14 cellular contexts compared by ENCODE assay signal in the genomic region with DNA sequence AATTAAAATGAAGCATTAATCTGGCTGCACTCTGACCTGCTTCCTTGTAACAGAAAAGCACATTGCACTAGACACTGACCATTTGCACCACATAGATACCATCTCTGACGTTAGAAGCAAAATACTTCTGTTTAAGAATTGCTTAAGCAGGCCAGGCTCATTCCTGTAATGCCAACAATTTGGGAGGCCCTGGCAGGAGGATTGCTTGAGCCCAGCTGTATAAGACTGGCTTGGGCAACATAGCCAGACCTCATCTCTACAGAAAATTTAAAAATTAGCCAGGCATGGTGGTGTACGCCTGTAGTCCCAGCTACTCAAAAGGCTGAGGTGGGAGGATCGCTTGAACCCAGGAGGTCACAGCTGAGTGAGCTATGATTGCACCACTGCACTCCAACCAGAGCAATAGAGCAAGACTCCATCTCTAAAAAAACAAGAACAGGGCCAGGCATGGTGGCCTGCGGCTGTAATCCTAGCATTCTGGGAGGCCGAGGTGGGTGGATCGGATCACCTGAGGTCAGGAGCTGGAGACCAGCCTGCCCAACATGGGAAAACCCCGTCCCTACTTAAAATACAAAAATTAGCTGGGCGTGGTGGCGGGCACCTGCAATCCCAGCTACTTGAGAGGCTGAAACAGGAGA. TPM values are rescaled to one million over a fixed set of nuclear protein-coding genes. Genes with fewer than 3 reads are reported as not detected.
A peak's percentile ranks its signal among the peaks of the same experiment; 100 is the strongest.
DNase-seq lines count a peak whose midpoint lies in the region; ATAC-seq and TF ChIP-seq lines count a peak whose summit lies in the region.
"Had no signal": no experiment of that assay in that cellular context is flagged by ENCODE, and none has a peak within 500 bp of the region (broad histone marks: within the 10 kb centered on the region; RNA-seq: fewer than 3 reads in every experiment).

No MANE protein-coding gene starts in this region.

- ATAC-seq in omental fat pad (ENCODE audit: low FRiP score) = peak; percentile 47
- no peak for ATAC-seq in GM19463 (IDR thresholded peaks at IDR 0.05; ENCODE audit: unreplicated experiment)
- ATAC-seq: activated naive CD8-positive, alpha-beta T cell treated with anti-CD3 and anti-CD28 coated beads, Interleukin-2, amount 50 U/mL, for 24 hours; left colon; Panc1 had no signal

- H4K20me1 ChIP-seq in BLaER1 = no peaks in the 10 kb centered on the region

- peak; percentile 12 to 72 for DNase-seq in NCI-H446 (lab: John Stamatoyannopoulos, UW)
- peak; percentile 77 for DNase-seq in fibroblast of the aortic adventitia (ENCODE audit: low read depth)
- no peak for DNase-seq in omental fat pad (ENCODE audit: low spot score)
- DNase-seq in activated gamma-delta T cell (lab: John Stamatoyannopoulos, UW) = no peak
- no peak for DNase-seq in dorsolateral prefrontal cortex
- DNase-seq in activated effector memory CD4-positive, alpha-beta T cell treated with Interleukin-2 at 50 U/mL for 16 hours = no peak
- DNase-seq: activated CD4-positive, alpha-beta T cell treated with anti-CD3 and anti-CD28 coated beads for 4 hours; activated naive CD8-positive, alpha-beta T cell treated with anti-CD3 and anti-CD28 coated beads, Interleukin-2, amount 50 U/mL, for 24 hours; glutamatergic neuron; left colon; MV-4-11 had no signal

- H3K36me3 ChIP-seq in BLaER1 = no peaks in the 10 kb centered on the region

- H3K4me1 ChIP-seq in BLaER1 = peaks cover 92% of the 10 kb centered on the region

- intact Hi-C loops in dorsolateral prefrontal cortex (cut with DNase I) = no loop called here

- no peaks in the 10 kb centered on the region for H3K27me3 ChIP-seq in BLaER1
- no peaks in the 10 kb centered on the region for H3K27me3 ChIP-seq in dorsolateral prefrontal cortex

- no peak overlapping the region for H3K4me3 ChIP-seq in BLaER1
- H3K4me3 ChIP-seq in fibroblast of the aortic adventitia (ENCODE audit: low read depth, low read length) = no peak overlapping the region
- no peak overlapping the region for H3K4me3 ChIP-seq in dorsolateral prefrontal cortex

- peak overlapping the region; percentile 67 for H3K4me2 ChIP-seq in BLaER1

- H3K9ac ChIP-seq in BLaER1 = no peak overlapping the region

- H3K27ac ChIP-seq in BLaER1 = no peak overlapping the region
- no peak overlapping the region for H3K27ac ChIP-seq in dorsolateral prefrontal cortex

- TF ChIP-seq CTCF in fibroblast of the aortic adventitia (IDR thresholded peaks at IDR 0.05; ENCODE audit: insufficient read depth, low read length) = no peak
- TF ChIP-seq CTCF in omental fat pad (IDR thresholded peaks at IDR 0.05) = no peak
- TF ChIP-seq CTCF in dorsolateral prefrontal cortex (IDR thresholded peaks at IDR 0.05 in 54 of 56, conservative IDR thresholded peaks at IDR 0.05 in 2 of 56; ENCODE audit: low read depth in 1 of 56, partially characterized antibody in 56 of 56) = no peak

- peaks cover under 1% of the 10 kb centered on the region; the same call in 1 of the 2 replicates for H3K9me3 ChIP-seq in BLaER1

RNA-seq across cellular contexts. Expression of a gene that starts 7.0 kb away (rescaled TPM):
- 0.18 TPM in 1 of 2 replicates, not detected in the other for total RNA-seq in fibroblast of the aortic adventitia (ENCODE audit: low replicate concordance)
- 1 to 10 TPM in 3 of 4 donors, under 1 TPM in 1; 0.36 to 2.8 (median 1.7) TPM for total RNA-seq in omental fat pad
- total RNA-seq in dorsolateral prefrontal cortex = 1 to 10 TPM in 60 of 120 experiments, under 1 TPM in 54, not detected in 6; 0.23 to 3.4 (median 1.1) TPM

RNA-seq across cellular contexts. Expression of a gene that starts 25.5 kb away (rescaled TPM):
- 5.5 and 7.8 TPM in 2 replicates for total RNA-seq in fibroblast of the aortic adventitia (ENCODE audit: low replicate concordance)
- 1 to 10 TPM; 3.2 to 8.7 (median 3.8) TPM for total RNA-seq in omental fat pad
- 1 to 10 TPM; 3.0 to 8.8 (median 4.8) TPM for total RNA-seq in dorsolateral prefrontal cortex

RNA-seq across cellular contexts. Expression of a gene that starts 58.8 kb away (rescaled TPM):
- total RNA-seq in fibroblast of the aortic adventitia (ENCODE audit: low replicate concordance) (5.2 and 12.8 TPM in 2 replicates), omental fat pad (10 to 100 TPM; 19.3 to 39.8 (median 31.0) TPM), dorsolateral prefrontal cortex (10 to 100 TPM; 20.7 to 66.1 (median 34.1) TPM)

Comparison
In these comparisons a context has a peak if more than half of its experiments do, and no peak if none do; other contexts are left out.
1. DNase-seq: peak in NCI-H446 (2 of 2) and fibroblast of the aortic adventitia (single experiment); none in omental fat pad (single experiment), activated gamma-delta T cell (single experiment), dorsolateral prefrontal cortex (0 of 10) and activated effector memory CD4-positive, alpha-beta T cell treated with Interleukin-2 at 50 U/mL for 16 hours (single experiment).